25 cellular contexts compared by ENCODE assay signal in the genomic region with DNA sequence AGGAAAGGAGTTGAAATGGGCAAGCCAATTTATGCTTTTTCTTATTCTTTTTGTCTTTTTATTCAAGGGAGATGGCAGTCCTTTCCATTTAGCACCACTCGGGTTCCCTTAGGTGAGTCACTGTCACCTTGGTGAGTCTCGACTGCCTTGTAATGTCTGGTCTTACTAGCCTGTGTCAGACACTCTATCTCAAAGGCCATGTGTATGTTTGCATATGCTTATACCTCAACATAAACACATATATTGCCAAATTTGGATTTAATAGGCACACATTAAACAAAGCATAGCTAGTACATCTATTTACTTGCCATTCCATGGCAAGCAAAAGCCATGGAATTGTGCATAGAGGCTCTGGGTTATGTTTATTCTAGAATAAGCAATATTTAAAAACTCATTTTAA.
"Had no signal": no experiment of that assay in that cellular context is flagged by ENCODE, and none has a peak within 500 bp of the region (broad histone marks: within the 10 kb centered on the region; RNA-seq: fewer than 3 reads in every experiment).

No MANE protein-coding gene starts in this region.

- ATAC-seq: gastrocnemius medialis; left lung; lower lobe of right lung; naive thymus-derived CD8-positive, alpha-beta T cell; psoas muscle; stimulated activated effector memory CD8-positive, alpha-beta T cell treated with anti-CD3 and anti-CD28 coated beads, Interleukin-12 subunit alpha, Interleukin-12 subunit beta, amount 100 ng/mL, for 72 hours had no signal

- H3K9me3 Mint-ChIP-seq: neural progenitor cell had no signal

- H3K27me3 Mint-ChIP-seq: activated naive CD4-positive, alpha-beta T cell treated with anti-CD3 and anti-CD28 coated beads, Interleukin-2, amount 10 ng/mL, durations not matched to agents 7 days and 5 days; activated naive CD8-positive, alpha-beta T cell treated with anti-CD3 and anti-CD28 coated beads, Interleukin-2, amount 10 ng/mL, durations not matched to agents 7 days and 5 days; naive thymus-derived CD8-positive, alpha-beta T cell; stimulated activated naive CD8-positive, alpha-beta T cell treated with anti-CD3 and anti-CD28 coated beads, Interleukin-15, Interleukin-2, amounts not matched to agents 100 ng/mL and 50 ng/mL, for 24 hours had no signal

- H3K36me3 Mint-ChIP-seq: activated naive CD4-positive, alpha-beta T cell treated with anti-CD3 and anti-CD28 coated beads, Interleukin-2, amount 10 ng/mL, durations not matched to agents 7 days and 5 days; activated naive CD8-positive, alpha-beta T cell treated with anti-CD3 and anti-CD28 coated beads, Interleukin-2, amount 10 ng/mL, durations not matched to agents 7 days and 5 days; naive thymus-derived CD8-positive, alpha-beta T cell; neural progenitor cell; stimulated activated effector memory CD8-positive, alpha-beta T cell treated with anti-CD3 and anti-CD28 coated beads, Interleukin-12 subunit alpha, Interleukin-12 subunit beta, amount 100 ng/mL, for 72 hours had no signal

- DNase-seq: activated CD4-positive, alpha-beta T cell treated with anti-CD3 and anti-CD28 coated beads for 4 hours; activated CD4-positive, alpha-beta T cell treated with anti-CD3 and anti-CD28 coated beads, Interleukin-2, amount 50 U/mL, for 4 hours; activated CD8-positive, alpha-beta memory T cell treated with anti-CD3 and anti-CD28 coated beads for 24 hours; activated gamma-delta T cell; activated naive CD4-positive, alpha-beta T cell treated with anti-CD3 and anti-CD28 coated beads, Interleukin-2, amount 10 ng/mL, durations not matched to agents 7 days and 5 days; activated naive CD8-positive, alpha-beta T cell treated with anti-CD3 and anti-CD28 coated beads, Interleukin-2, amount 10 ng/mL, durations not matched to agents 7 days and 5 days; brain microvascular endothelial cell; dorsolateral prefrontal cortex; effector memory CD4-positive, alpha-beta T cell; gastrocnemius medialis; glutamatergic neuron; left lung; lower lobe of right lung; mesenchymal stem cell; naive thymus-derived CD8-positive, alpha-beta T cell; occipital lobe; psoas muscle; sigmoid colon; small intestine; stimulated activated CD4-positive, alpha-beta T cell treated with anti-CD3 and anti-CD28 coated beads, Interleukin-4, amount 100 ng/mL, for 24 hours; trophoblast cell had no signal

- H3K4me1 Mint-ChIP-seq: activated naive CD4-positive, alpha-beta T cell treated with anti-CD3 and anti-CD28 coated beads, Interleukin-2, amount 10 ng/mL, durations not matched to agents 7 days and 5 days; activated naive CD8-positive, alpha-beta T cell treated with anti-CD3 and anti-CD28 coated beads, Interleukin-2, amount 10 ng/mL, durations not matched to agents 7 days and 5 days; naive thymus-derived CD8-positive, alpha-beta T cell; stimulated activated effector memory CD8-positive, alpha-beta T cell treated with anti-CD3 and anti-CD28 coated beads, Interleukin-12 subunit alpha, Interleukin-12 subunit beta, amount 100 ng/mL, for 72 hours had no signal

- H3K4me3 Mint-ChIP-seq: activated naive CD4-positive, alpha-beta T cell treated with anti-CD3 and anti-CD28 coated beads, Interleukin-2, amount 10 ng/mL, durations not matched to agents 7 days and 5 days; activated naive CD8-positive, alpha-beta T cell treated with anti-CD3 and anti-CD28 coated beads, Interleukin-2, amount 10 ng/mL, durations not matched to agents 7 days and 5 days; activated T-helper 1 cell treated with anti-CD3 and anti-CD28 coated beads, Interleukin-12 subunit alpha, Interleukin-12 subunit beta, Interleukin-2, Interleukin-4 antibody, amounts not matched to agents 30 ng/mL and 10 ng/mL and 1 ng/mL, durations not matched to agents 14 hours and 24 hours and 36 hours; naive thymus-derived CD8-positive, alpha-beta T cell; neural progenitor cell; stimulated activated effector memory CD8-positive, alpha-beta T cell treated with anti-CD3 and anti-CD28 coated beads, Interleukin-12 subunit alpha, Interleukin-12 subunit beta, amount 100 ng/mL, for 72 hours; stimulated activated naive CD8-positive, alpha-beta T cell treated with anti-CD3 and anti-CD28 coated beads, Interleukin-15, Interleukin-2, amounts not matched to agents 100 ng/mL and 50 ng/mL, for 24 hours had no signal
